12 cellular contexts compared by ENCODE assay signal in the genomic region with DNA sequence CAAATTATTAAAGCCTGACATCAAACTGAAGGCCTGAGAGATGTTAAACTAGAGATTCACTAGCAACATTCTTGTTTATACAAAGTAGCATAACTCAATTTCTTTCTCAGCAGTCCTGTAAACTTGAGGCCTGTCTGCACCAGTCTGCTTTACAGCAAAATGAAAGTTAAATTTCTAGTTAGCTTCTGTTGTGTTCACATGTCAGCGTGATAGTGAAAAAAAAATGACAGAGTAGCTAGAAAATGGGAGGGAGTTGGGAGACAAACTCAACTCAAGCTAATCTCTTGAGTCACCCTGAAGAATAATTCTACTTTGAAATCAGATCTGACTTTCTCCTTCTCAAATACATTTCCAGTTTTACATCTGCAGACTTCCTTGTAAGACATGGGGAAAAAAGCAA. TPM values are rescaled to one million over a fixed set of nuclear protein-coding genes. Genes with fewer than 3 reads are reported as not detected.
A peak's percentile ranks its signal among the peaks of the same experiment; 100 is the strongest.
DNase-seq lines count a peak whose midpoint lies in the region; ATAC-seq and TF ChIP-seq lines count a peak whose summit lies in the region.
"Had no signal": no experiment of that assay in that cellular context is flagged by ENCODE, and none has a peak within 500 bp of the region (broad histone marks: within the 10 kb centered on the region; RNA-seq: fewer than 3 reads in every experiment).

No MANE protein-coding gene starts in this region.

- H3K4me1 Mint-ChIP-seq in naive thymus-derived CD8-positive, alpha-beta T cell, result peaks cover 3 to 29% (median 12%) of the 10 kb centered on the region in 4 donors

- H3K36me3 ChIP-seq in liver (ENCODE audit: control insufficient read depth in 4 of 4, insufficient read depth in 3 of 4, low read depth in 1 of 4, low read length in 3 of 4) (peaks cover 0 to 2% (median 0%) of the 10 kb centered on the region in 4 donors), right lobe of liver (no peaks in the 10 kb centered on the region), colonic mucosa (no peaks in the 10 kb centered on the region)

- no peak for TF ChIP-seq CTCF in liver (IDR thresholded peaks at IDR 0.05; ENCODE audit: low read depth, low read length, missing input control)
- TF ChIP-seq CTCF in right lobe of liver (IDR thresholded peaks at IDR 0.05), result no peak
- TF ChIP-seq CTCF in colonic mucosa (IDR thresholded peaks at IDR 0.05), result no peak

- peak overlapping the region; percentile 39 to 51 for H3K27ac ChIP-seq in liver (ENCODE audit: low read depth in 1 of 2, low read length in 2 of 2)
- H3K27ac ChIP-seq in right lobe of liver, result peak overlapping the region in 1 of 3 donors; percentile 15
- H3K27ac ChIP-seq in colonic mucosa, result peak overlapping the region; percentile 57

- H3K4me1 ChIP-seq in liver (ENCODE audit: control insufficient read depth in 4 of 4, insufficient read depth in 4 of 4, low read length in 3 of 4) (peaks cover 0 to 39% (median 18%) of the 10 kb centered on the region in 4 donors), right lobe of liver (peaks cover 0 to 23% (median 8%) of the 10 kb centered on the region in 4 donors), colonic mucosa (no peaks in the 10 kb centered on the region)

- no peak overlapping the region for H3K9ac ChIP-seq in liver (ENCODE audit: low read depth in 1 of 2, low read length in 2 of 2)
- no peak overlapping the region for H3K9ac ChIP-seq in colonic mucosa (ENCODE audit: low read depth in 2 of 2, low read length in 2 of 2)

- H3K36me3 Mint-ChIP-seq in naive thymus-derived CD8-positive, alpha-beta T cell, result no peaks in the 10 kb centered on the region

- H3K4me3 ChIP-seq in liver (ENCODE audit: low read depth in 1 of 3, low read length in 3 of 3), result no peak overlapping the region
- H3K4me3 ChIP-seq in right lobe of liver, result no peak overlapping the region
- no peak overlapping the region for H3K4me3 ChIP-seq in colonic mucosa
- H3K4me3 ChIP-seq: GM12878 had no signal

- TF ChIP-seq RAD21 in liver (IDR thresholded peaks at IDR 0.05), result no peak

- H3K9me3 Mint-ChIP-seq in naive thymus-derived CD8-positive, alpha-beta T cell, result no peaks in the 10 kb centered on the region
- H3K9me3 Mint-ChIP-seq: activated B cell treated with CpG ODN at 0.5 μM for 24 hours had no signal

- H3K27me3 Mint-ChIP-seq in naive thymus-derived CD8-positive, alpha-beta T cell, result peaks cover 0 to 18% (median 0%) of the 10 kb centered on the region in 5 donors

- H3K9me3 ChIP-seq in liver (ENCODE audit: control insufficient read depth in 4 of 4, low read length in 3 of 4) (no peaks in the 10 kb centered on the region), right lobe of liver (no peaks in the 10 kb centered on the region), colonic mucosa (no peaks in the 10 kb centered on the region)

- intact Hi-C loops in right lobe of liver (cut with DNase I), result no loop called here
- intact Hi-C loops in colonic mucosa (cut with DNase I), result no loop called here

- TF ChIP-seq POLR2A in right lobe of liver (IDR thresholded peaks at IDR 0.05), result no peak

- WGBS in liver, result 46% methylated on average over 1 of the region's 1 CpG
- WGBS in right lobe of liver (ENCODE audit: insufficient coverage, low coverage, low lambda C conversion rate, missing lambda C conversion rate), result 18% methylated on average over 1 of the region's 1 CpG

- POLR2A ChIA-PET in naive thymus-derived CD8-positive, alpha-beta T cell (lab: Charles Lee), result no interaction called here

- H3K27me3 ChIP-seq in liver (ENCODE audit: control insufficient read depth in 4 of 4, insufficient read depth in 4 of 4, low read length in 3 of 4), result no peaks in the 10 kb centered on the region
- H3K27me3 ChIP-seq in right lobe of liver, result no peaks in the 10 kb centered on the region
- H3K27me3 ChIP-seq in colonic mucosa, result no peaks in the 10 kb centered on the region

- H3K4me3 Mint-ChIP-seq in naive thymus-derived CD8-positive, alpha-beta T cell, result no peak overlapping the region
- H3K4me3 Mint-ChIP-seq: activated B cell treated with CpG ODN at 0.5 μM for 24 hours had no signal

- ATAC-seq in right lobe of liver (no peak), GM21447 (IDR thresholded peaks at IDR 0.05; ENCODE audit: unreplicated experiment) (no peak)
- ATAC-seq in naive thymus-derived CD8-positive, alpha-beta T cell, result no peak
- ATAC-seq: GM12878 had no signal

- DNase-seq in right lobe of liver, result no peak
- no peak for DNase-seq in colonic mucosa
- DNase-seq in naive thymus-derived CD8-positive, alpha-beta T cell, result no peak
- no peak for DNase-seq in NCI-H526 (lab: John Stamatoyannopoulos, UW)
- no peak for DNase-seq in foreskin melanocyte
- DNase-seq in activated CD8-positive, alpha-beta memory T cell treated with anti-CD3 and anti-CD28 coated beads, Interleukin-2, amount 50 U/mL, for 48 hours, result no peak
- DNase-seq: activated B cell treated with CpG ODN at 0.5 μM for 24 hours; amniotic stem cell; stimulated activated CD8-positive, alpha-beta memory T cell treated with anti-CD3 and anti-CD28 coated beads, Interleukin-4, amount 100 ng/mL, for 48 hours had no signal

- peak overlapping the region in 7 of 10 donors; percentile 15 to 81 (median 32) for H3K27ac Mint-ChIP-seq in naive thymus-derived CD8-positive, alpha-beta T cell
- H3K27ac Mint-ChIP-seq: activated B cell treated with CpG ODN at 0.5 μM for 24 hours had no signal

TF ChIP-seq in liver, 16 proteins besides CTCF, POLR2A, EP300 and RAD21:
- no peak for TF ChIP-seq GABPA (IDR thresholded peaks at IDR 0.05 in 1 of 2, conservative IDR thresholded peaks at IDR 0.05 in 1 of 2)

RNA-seq across cellular contexts. Expression of a gene that starts 6.5 kb away (rescaled TPM):
- total RNA-seq in liver, result 10 to 100 TPM; 32.7 to 53.6 TPM
- polyA plus RNA-seq in liver, result 10 to 100 TPM; 14.2 to 18.5 TPM
- total RNA-seq in right lobe of liver, result 10 to 100 TPM; 23.9 to 36.5 (median 29.5) TPM
- total RNA-seq in colonic mucosa, result 10 to 100 TPM; 44.4 to 60.2 TPM
- total RNA-seq in naive thymus-derived CD8-positive, alpha-beta T cell, result 1 to 10 TPM in 1 of 2 experiments, under 1 TPM in 1; 0.99 to 1.7 TPM
- under 1 TPM in 2 of 3 donors, not detected in 1; 0.15 to 0.70 TPM for polyA plus RNA-seq in naive thymus-derived CD8-positive, alpha-beta T cell
- total RNA-seq: activated B cell treated with CpG ODN at 0.5 μM for 24 hours had no signal

Comparison
In these comparisons a context has a peak if more than half of its experiments do, and no peak if none do; other contexts are left out.
1. RNA of a gene that starts 6.5 kb away (total RNA-seq): 44.4 to 60.2 TPM in colonic mucosa, 32.7 to 53.6 TPM in liver and 23.9 to 36.5 TPM in right lobe of liver; 0.99 to 1.7 TPM in naive thymus-derived CD8-positive, alpha-beta T cell; every median in the first group is over 4 times any median in the second.